In genomic region chr4:46389301-46389761, GRCh38 we compare ENCODE assay signal across 10 cellular contexts. TPM values are rescaled to one million over a fixed set of nuclear protein-coding genes. Genes with fewer than 3 reads are reported as not detected.
DNase-seq lines count a peak whose midpoint lies in the region; ATAC-seq and TF ChIP-seq lines count a peak whose summit lies in the region.
"Had no signal": no experiment of that assay in that cellular context is flagged by ENCODE, and none has a peak within 500 bp of the region (broad histone marks: within the 10 kb centered on the region; RNA-seq: fewer than 3 reads in every experiment).

No MANE protein-coding gene starts in this region.

- H3K4me3 ChIP-seq in heart left ventricle (peak overlapping the region in 11 of 12 donors; percentile 15 to 49 (median 34)), coronary artery (peak overlapping the region; percentile 68), muscle layer of duodenum (ENCODE audit: low read depth in 1 of 2, low read length in 2 of 2) (peak overlapping the region; percentile 62 to 73)

- no peak for TF ChIP-seq CTCF in heart left ventricle (IDR thresholded peaks at IDR 0.05)
- no peak for TF ChIP-seq CTCF in coronary artery (IDR thresholded peaks at IDR 0.05)

- 0 to 2% (median 1%) methylated on average over 25 of the region's 25 CpGs for WGBS in heart left ventricle, 4 donors

- no peaks in the 10 kb centered on the region for H3K36me3 ChIP-seq in heart left ventricle
- H3K36me3 ChIP-seq in muscle layer of duodenum (ENCODE audit: control insufficient read depth in 1 of 2, insufficient read depth in 2 of 2, low read length in 2 of 2): no peaks in the 10 kb centered on the region

- H3K4me1 ChIP-seq in heart left ventricle: peaks cover 0 to 18% (median 0%) of the 10 kb centered on the region in 12 donors
- H3K4me1 ChIP-seq in muscle layer of duodenum (ENCODE audit: control insufficient read depth in 1 of 2, insufficient read depth in 2 of 2, low read length in 2 of 2): peaks cover 0 to 21% of the 10 kb centered on the region in 2 donors

- no peak for TF ChIP-seq POLR2A in heart left ventricle (IDR thresholded peaks at IDR 0.05)

- DNase-seq in heart left ventricle (no peak), cardiac septum (ENCODE audit: low spot score) (no peak), coronary artery (ENCODE audit: low spot score) (no peak), NCI-H2029 (lab: John Stamatoyannopoulos, UW) (no peak)
- DNase-seq: DMS79 treated with DMSO at 0.1 percent for 48 hours, naive B cell had no signal

- ATAC-seq in heart left ventricle (peak in 2 of 4 donors; percentile 41 to 47), HG03135 (IDR thresholded peaks at IDR 0.05; ENCODE audit: unreplicated experiment) (no peak), HG02938 (IDR thresholded peaks at IDR 0.05; ENCODE audit: unreplicated experiment) (no peak)
- no peak for ATAC-seq in activated CD4-positive, CD25-positive, alpha-beta regulatory T cell treated with anti-CD3 and anti-CD28 coated beads, Interleukin-2, amount 50 U/mL, for 24 hours

- intact Hi-C loops in heart left ventricle (cut with DNase I) (no loop called here), cardiac septum (cut with DNase I) (no loop called here)

- H3K9me3 ChIP-seq in heart left ventricle (no peaks in the 10 kb centered on the region), muscle layer of duodenum (ENCODE audit: control insufficient read depth in 1 of 2, low read length in 2 of 2) (no peaks in the 10 kb centered on the region)

- H3K27ac ChIP-seq in heart left ventricle (no peak overlapping the region), coronary artery (no peak overlapping the region), muscle layer of duodenum (ENCODE audit: low read length) (no peak overlapping the region)

- H3K27me3 ChIP-seq in heart left ventricle (peaks cover 6 to 67% (median 45%) of the 10 kb centered on the region in 9 donors), muscle layer of duodenum (ENCODE audit: low read depth, low read length) (peaks cover 14% of the 10 kb centered on the region)

RNA-seq across cellular contexts. Expression of gene GABRA2, which starts 0.6 kb away (rescaled TPM):
- total RNA-seq in heart left ventricle (under 1 TPM in 2 of 9 donors, not detected in 7; 0.09 to 0.18 TPM), cardiac septum (0.22 TPM)
- polyA plus RNA-seq in heart left ventricle: not detected
